Comparison of ENCODE assay signal across 35 cellular contexts in genomic region chr6:108489699-108490098, GRCh38.
DNase-seq lines count a peak whose midpoint lies in the region; ATAC-seq, FAIRE-seq and TF ChIP-seq lines count a peak whose summit lies in the region.
"Had no signal": no experiment of that assay in that cellular context is flagged by ENCODE, and none has a peak within 500 bp of the region (broad histone marks: within the 10 kb centered on the region; RNA-seq: fewer than 3 reads in every experiment).

No MANE protein-coding gene starts in this region.

- H3K27me3 ChIP-seq in HepG2 (ENCODE audit: control insufficient read depth in 1 of 2, insufficient read depth in 2 of 2, low read length in 2 of 2) (no peaks in the 10 kb centered on the region; a peak in 1 of 5 replicates), right lobe of liver (no peaks in the 10 kb centered on the region)
- H3K27me3 ChIP-seq: BE2C; BLaER1; BLaER1 treated with 17β-estradiol and CSF1 and Interleukin-3, amounts not matched to agents 10 nM and 100 nM had no signal

- WGBS in HepG2 (ENCODE audit: low lambda C conversion rate), result 96% methylated on average over 5 of the region's 5 CpGs
- 96% methylated on average over 4 of the region's 5 CpGs for WGBS in right lobe of liver (ENCODE audit: insufficient coverage, low coverage, low lambda C conversion rate, missing lambda C conversion rate)

- BruUV-seq in HepG2 (replicated peaks; lab: Mats Ljungman, UMichigan), result no TSS peak

- no peak for TF ChIP-seq EP300 in HepG2 (IDR thresholded peaks at IDR 0.05; ENCODE audit: low read depth in 2 of 2, low read length in 2 of 2)
- no peak for TF ChIP-seq EP300 in HepG2 (CRISPR knock-in tag; IDR thresholded peaks at IDR 0.05; ENCODE audit: borderline replicate concordance)

- H3K27me3 Mint-ChIP-seq in T-helper 17 cell, result no peaks in the 10 kb centered on the region
- H3K27me3 Mint-ChIP-seq: B cell; CD4-positive, alpha-beta memory T cell; CD4-positive, alpha-beta T cell; CD4-positive, CD25-positive, alpha-beta regulatory T cell; CD8-positive, alpha-beta memory T cell had no signal

- no peak for ATAC-seq in HepG2
- no peak for ATAC-seq in right lobe of liver
- no peak for ATAC-seq in T-helper 17 cell
- no peak for ATAC-seq in GM18868 (IDR thresholded peaks at IDR 0.05; ENCODE audit: unreplicated experiment)
- ATAC-seq: A549; CD8-positive, alpha-beta T cell had no signal

- peaks cover 2% of the 10 kb centered on the region for H3K36me3 Mint-ChIP-seq in T-helper 17 cell (ENCODE audit: low read depth)
- H3K36me3 Mint-ChIP-seq: CD4-positive, CD25-positive, alpha-beta regulatory T cell had no signal

- in situ Hi-C loops in HepG2 (cut with HindIII; ENCODE audit: extremely low pct_ligation_motif_present, low pct_unique_long_range_greater_than_20kb), result loop anchor here (5.0 kb wide), 1 partner anchor 377 kb away; no protein-coding TSS in a partner anchor

- DNase-seq in HepG2 (ENCODE audit: low spot score), result no peak
- DNase-seq in right lobe of liver, result no peak
- DNase-seq in T-helper 17 cell, result no peak
- DNase-seq in KG1 (lab: John Stamatoyannopoulos, UW), result no peak
- DNase-seq: 8988T; ACHN; AML-193; BE2C; C1 segment of cervical spinal cord; Caco-2; Calu3; CD4-positive, alpha-beta memory T cell; CD4-positive, alpha-beta T cell; CD4-positive, CD25-positive, alpha-beta regulatory T cell; CD8-positive, alpha-beta memory T cell; CD8-positive, alpha-beta T cell; COR-L47; DMS 273 treated with DMSO at 0.1 percent for 48 hours; DMS153; DMS53; DMS79; DMS79 treated with DMSO at 0.1 percent for 48 hours; DND-41; EL had no signal

- no peaks in the 10 kb centered on the region for H4K20me1 ChIP-seq in HepG2 (ENCODE audit: insufficient read depth, low read length)
- H4K20me1 ChIP-seq: BLaER1; BLaER1 treated with 17β-estradiol and CSF1 and Interleukin-3, amounts not matched to agents 10 nM and 100 nM had no signal

- no peaks in the 10 kb centered on the region for H3K4me1 Mint-ChIP-seq in T-helper 17 cell
- H3K4me1 Mint-ChIP-seq: B cell; CD14-positive monocyte; CD4-positive, CD25-positive, alpha-beta regulatory T cell; CD8-positive, alpha-beta memory T cell had no signal

- H3K4me1 ChIP-seq in HepG2 (ENCODE audit: insufficient read depth, low read length) (no peaks in the 10 kb centered on the region), right lobe of liver (no peaks in the 10 kb centered on the region), HEK293 (ENCODE audit: control insufficient read depth, insufficient read depth, low read length) (no peaks in the 10 kb centered on the region)
- H3K4me1 ChIP-seq: A549; BE2C; BLaER1; BLaER1 treated with 17β-estradiol and CSF1 and Interleukin-3, amounts not matched to agents 10 nM and 100 nM; Caco-2 had no signal

- H3K9ac ChIP-seq in HepG2 (ENCODE audit: insufficient read depth, low read depth, low read length), result no peak overlapping the region
- H3K9ac ChIP-seq: BLaER1; BLaER1 treated with 17β-estradiol and CSF1 and Interleukin-3, amounts not matched to agents 10 nM and 100 nM had no signal

- H3K4me3 ChIP-seq in HepG2 (replicated peaks in 1 of 3; ENCODE audit: insufficient read depth in 1 of 3, low read depth in 2 of 3, low read length in 3 of 3), result no peak overlapping the region
- no peak overlapping the region for H3K4me3 ChIP-seq in right lobe of liver
- H3K4me3 ChIP-seq in HEK293 (ENCODE audit: low read depth, low read length), result no peak overlapping the region
- H3K4me3 ChIP-seq: A549; BLaER1; BLaER1 treated with 17β-estradiol and CSF1 and Interleukin-3, amounts not matched to agents 10 nM and 100 nM had no signal

- POLR2A ChIA-PET in HepG2 (lab: Yijun Ruan, JAX), result no interaction called here
- POLR2A ChIA-PET in HEK293 (lab: Yijun Ruan, JAX), result no interaction called here

- intact Hi-C loops in HepG2 (cut with micrococcal nuclease; ENCODE audit: unreplicated experiment) (loop anchor here (10.0 kb wide), 1 partner anchor 515 kb away; no protein-coding TSS in a partner anchor), right lobe of liver (cut with DNase I) (loop anchor here in 1 of 2 donors (5.0 kb wide), 1 partner anchor 377 kb away; no protein-coding TSS in a partner anchor)

- peak overlapping the region; percentile 51 for H3K27ac Mint-ChIP-seq in T-helper 17 cell
- H3K27ac Mint-ChIP-seq: B cell; CD14-positive monocyte; CD4-positive, alpha-beta memory T cell; CD4-positive, alpha-beta T cell; CD8-positive, alpha-beta memory T cell; CD8-positive, alpha-beta T cell had no signal

- H3K9me3 ChIP-seq in HepG2 (ENCODE audit: low read length) (no peaks in the 10 kb centered on the region), right lobe of liver (no peaks in the 10 kb centered on the region), HEK293 (ENCODE audit: control insufficient read depth, insufficient read depth, low read depth, low read length) (no peaks in the 10 kb centered on the region), T-helper 17 cell (ENCODE audit: control insufficient read depth, low read length, poor library complexity, severe bottlenecking) (no peaks in the 10 kb centered on the region)
- H3K9me3 ChIP-seq: A549; BE2C; BLaER1; BLaER1 treated with 17β-estradiol and CSF1 and Interleukin-3, amounts not matched to agents 10 nM and 100 nM; Caco-2 had no signal

- H3K4me2 ChIP-seq in HepG2 (ENCODE audit: low read depth, low read length), result no peak overlapping the region
- H3K4me2 ChIP-seq: A549; BLaER1; BLaER1 treated with 17β-estradiol and CSF1 and Interleukin-3, amounts not matched to agents 10 nM and 100 nM had no signal

- TF ChIP-seq RAD21 in HepG2 (CRISPR knock-in tag; IDR thresholded peaks at IDR 0.05), result no peak

- CTCF ChIA-PET in HepG2 (lab: Yijun Ruan, JAX; ENCODE audit: low intra/inter-chr PET ratio, low total read pairs) (no interaction called here), HEK293 (lab: Yijun Ruan, JAX) (no interaction called here)

- TF ChIP-seq CTCF in HepG2 (CRISPR knock-in tag; IDR thresholded peaks at IDR 0.05) (no peak), right lobe of liver (IDR thresholded peaks at IDR 0.05) (no peak), HEK293 (tag by site-specific recombination; IDR thresholded peaks at IDR 0.05) (no peak)

- no peak for FAIRE-seq in HepG2 (lab: Jason Lieb, UNC)
- FAIRE-seq: A204.1, A549, D721Med had no signal

- H3K27ac ChIP-seq in HepG2 (ENCODE audit: extremely low read length, insufficient read depth, low read length), result no peak overlapping the region
- no peak overlapping the region for H3K27ac ChIP-seq in right lobe of liver
- no peak overlapping the region for H3K27ac ChIP-seq in HEK293 (ENCODE audit: extremely low read depth, low read depth, low read length)
- H3K27ac ChIP-seq: 22Rv1; A549; BLaER1; BLaER1 treated with 17β-estradiol and CSF1 and Interleukin-3, amounts not matched to agents 10 nM and 100 nM; C4-2B had no signal

- H3K4me3 Mint-ChIP-seq in T-helper 17 cell, result no peak overlapping the region
- H3K4me3 Mint-ChIP-seq: B cell; CD14-positive monocyte; CD4-positive, alpha-beta memory T cell; CD4-positive, alpha-beta T cell; CD4-positive, CD25-positive, alpha-beta regulatory T cell; CD8-positive, alpha-beta memory T cell; CD8-positive, alpha-beta T cell had no signal

- TF ChIP-seq POLR2A in HepG2 (IDR thresholded peaks at IDR 0.05; ENCODE audit: insufficient read depth in 1 of 2, low read depth in 2 of 2, low read length in 2 of 2) (no peak), right lobe of liver (IDR thresholded peaks at IDR 0.05) (no peak)

- no peak overlapping the region for H2AFZ ChIP-seq in HepG2 (ENCODE audit: low read length)

- no peaks in the 10 kb centered on the region for H3K79me2 ChIP-seq in HepG2 (ENCODE audit: insufficient read depth, low read length)

- no peaks in the 10 kb centered on the region for H3K36me3 ChIP-seq in HepG2 (replicated peaks in 1 of 2; ENCODE audit: control insufficient read depth in 1 of 2, insufficient read depth in 2 of 2, low read length in 2 of 2)
- H3K36me3 ChIP-seq in right lobe of liver, result no peaks in the 10 kb centered on the region
- no peaks in the 10 kb centered on the region for H3K36me3 ChIP-seq in HEK293 (ENCODE audit: control insufficient read depth in 2 of 2, insufficient read depth in 1 of 2, low read length in 2 of 2)
- H3K36me3 ChIP-seq: BE2C, BLaER1 had no signal

TF ChIP-seq in HepG2, 621 proteins besides CTCF, POLR2A, EP300 and RAD21 (continues in another document):
- TF ChIP-seq JARID2 (CRISPR knock-in tag; IDR thresholded peaks at IDR 0.05; ENCODE audit: insufficient replicate concordance) (no peak), GLMP (CRISPR knock-in tag; IDR thresholded peaks at IDR 0.05; ENCODE audit: borderline replicate concordance) (no peak)

TF ChIP-seq in HEK293, 187 proteins besides CTCF, POLR2A, EP300 and RAD21:
- TF ChIP-seq ATF2 (tag by site-specific recombination; IDR thresholded peaks at IDR 0.05; ENCODE audit: low read depth), result peak; percentile 72; the same call in 1 of the 2 replicates
- TF ChIP-seq HOXD13 (CRISPR knock-in tag; IDR thresholded peaks at IDR 0.05; ENCODE audit: borderline replicate concordance), result no peak

Comparison
In these comparisons a context has a peak if more than half of its experiments do, and no peak if none do; other contexts are left out.
1. Of the 63 proteins assayed by ChIP-seq in both HepG2 and HEK293: peak only in HepG2: none; only in HEK293: ATF2; in both: none; in neither: 62.